ENCODE assay signal across 20 cellular contexts in the genomic region with DNA sequence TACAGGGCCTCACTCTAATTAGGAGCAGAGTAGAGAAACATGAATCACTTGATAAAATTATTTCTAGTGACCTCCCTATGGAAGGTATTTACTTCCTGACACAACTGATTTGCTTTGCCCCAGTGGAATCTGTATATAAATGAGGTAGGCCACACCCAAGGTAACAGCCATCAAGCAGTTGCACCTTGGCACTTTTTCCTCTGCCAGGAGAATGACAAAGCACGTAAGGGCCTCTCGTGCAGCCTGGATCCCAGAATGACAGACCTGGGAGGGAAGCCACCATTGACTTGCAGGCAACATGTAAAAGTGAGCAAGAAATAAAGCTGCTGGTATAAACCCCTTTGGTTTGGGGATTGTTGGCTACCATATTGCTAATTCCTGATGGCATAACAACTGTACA.
"Had no signal": no experiment of that assay in that cellular context is flagged by ENCODE, and none has a peak within 500 bp of the region (broad histone marks: within the 10 kb centered on the region; RNA-seq: fewer than 3 reads in every experiment).

No MANE protein-coding gene starts in this region.

- H3K4me3 ChIP-seq: adrenal gland had no signal

- H3K27me3 Mint-ChIP-seq: activated CD8-positive, alpha-beta memory T cell treated with anti-CD3 and anti-CD28 coated beads, Interleukin-2, amount 10 ng/mL, durations not matched to agents 7 days and 5 days; activated naive CD4-positive, alpha-beta T cell treated with anti-CD3 and anti-CD28 coated beads, Interleukin-2, amount 10 ng/mL, durations not matched to agents 7 days and 5 days; activated naive CD8-positive, alpha-beta T cell treated with anti-CD3 and anti-CD28 coated beads, Interleukin-2, amount 10 ng/mL, durations not matched to agents 7 days and 5 days; IgD-negative memory B cell had no signal

- H3K36me3 Mint-ChIP-seq: activated CD8-positive, alpha-beta memory T cell treated with anti-CD3 and anti-CD28 coated beads, Interleukin-2, amount 10 ng/mL, durations not matched to agents 7 days and 5 days; activated naive CD4-positive, alpha-beta T cell treated with anti-CD3 and anti-CD28 coated beads, Interleukin-2, amount 10 ng/mL, durations not matched to agents 7 days and 5 days; activated naive CD8-positive, alpha-beta T cell treated with anti-CD3 and anti-CD28 coated beads, Interleukin-2, amount 10 ng/mL, durations not matched to agents 7 days and 5 days; IgD-negative memory B cell had no signal

- H3K9me3 ChIP-seq: adrenal gland had no signal

- H3K9me3 Mint-ChIP-seq: activated naive CD4-positive, alpha-beta T cell treated with anti-CD3 and anti-CD28 coated beads, Interleukin-2, amount 10 ng/mL, durations not matched to agents 7 days and 5 days; activated naive CD8-positive, alpha-beta T cell treated with anti-CD3 and anti-CD28 coated beads, Interleukin-2, amount 10 ng/mL, durations not matched to agents 7 days and 5 days; activated T-cell treated with anti-CD3 and anti-CD28 coated beads, Interleukin-2, amount 50 U/mL, for 4 hours; IgD-negative memory B cell had no signal

- H3K27ac ChIP-seq: adrenal gland had no signal

- H3K27me3 ChIP-seq: adrenal gland had no signal

- H3K27ac Mint-ChIP-seq: activated CD8-positive, alpha-beta memory T cell treated with anti-CD3 and anti-CD28 coated beads, Interleukin-2, amount 10 ng/mL, durations not matched to agents 7 days and 5 days; activated naive CD4-positive, alpha-beta T cell treated with anti-CD3 and anti-CD28 coated beads, Interleukin-2, amount 10 ng/mL, durations not matched to agents 7 days and 5 days; activated naive CD8-positive, alpha-beta T cell treated with anti-CD3 and anti-CD28 coated beads, Interleukin-2, amount 10 ng/mL, durations not matched to agents 7 days and 5 days; IgD-negative memory B cell; T-helper 17 cell had no signal

- DNase-seq: activated CD4-positive, alpha-beta T cell treated with anti-CD3 and anti-CD28 coated beads for 48 hours; activated CD4-positive, alpha-beta T cell treated with anti-CD3 and anti-CD28 coated beads, Interleukin-2, amount 50 U/mL, for 48 hours; activated CD8-positive, alpha-beta memory T cell treated with anti-CD3 and anti-CD28 coated beads, Interleukin-2, amount 10 ng/mL, durations not matched to agents 7 days and 5 days; activated gamma-delta T cell treated with Interleukin-2 at 50 U/mL for 16 hours; activated naive CD4-positive, alpha-beta T cell treated with anti-CD3 and anti-CD28 coated beads, Interleukin-2, amount 10 ng/mL, durations not matched to agents 7 days and 5 days; activated naive CD8-positive, alpha-beta T cell treated with anti-CD3 and anti-CD28 coated beads, Interleukin-2, amount 10 ng/mL, durations not matched to agents 7 days and 5 days; activated T-cell treated with anti-CD3 and anti-CD28 coated beads, Interleukin-2, amount 50 U/mL, for 4 hours; adrenal gland; KG1; NCI-H1048; NCI-H2029; NCI-H2107; NCI-H2171 treated with DMSO at 0.1 percent for 48 hours; NCI-H226; NCI-H526; NCI-H774; SIG-M5; T-helper 17 cell; T-helper 9 cell had no signal

- H3K36me3 ChIP-seq: adrenal gland had no signal

- H3K4me1 Mint-ChIP-seq: activated CD8-positive, alpha-beta memory T cell treated with anti-CD3 and anti-CD28 coated beads, Interleukin-2, amount 10 ng/mL, durations not matched to agents 7 days and 5 days; activated naive CD4-positive, alpha-beta T cell treated with anti-CD3 and anti-CD28 coated beads, Interleukin-2, amount 10 ng/mL, durations not matched to agents 7 days and 5 days; activated naive CD8-positive, alpha-beta T cell treated with anti-CD3 and anti-CD28 coated beads, Interleukin-2, amount 10 ng/mL, durations not matched to agents 7 days and 5 days; IgD-negative memory B cell; T-helper 17 cell had no signal

- H3K4me3 Mint-ChIP-seq: activated CD8-positive, alpha-beta memory T cell treated with anti-CD3 and anti-CD28 coated beads, Interleukin-2, amount 10 ng/mL, durations not matched to agents 7 days and 5 days; activated naive CD4-positive, alpha-beta T cell treated with anti-CD3 and anti-CD28 coated beads, Interleukin-2, amount 10 ng/mL, durations not matched to agents 7 days and 5 days; activated naive CD8-positive, alpha-beta T cell treated with anti-CD3 and anti-CD28 coated beads, Interleukin-2, amount 10 ng/mL, durations not matched to agents 7 days and 5 days; activated T-cell treated with anti-CD3 and anti-CD28 coated beads, Interleukin-2, amount 50 U/mL, for 4 hours; IgD-negative memory B cell; T-helper 17 cell had no signal
